ENCODE assay signal across 1 cellular context in genomic region chr13:48334534-48335127, GRCh38.
TF ChIP-seq lines count a peak whose summit lies in the region.

No MANE protein-coding gene starts in this region.

TF ChIP-seq in K562, 482 proteins besides CTCF, POLR2A, EP300 and RAD21 (continued from another document):
- TF ChIP-seq ZNF318 (IDR thresholded peaks at IDR 0.05; ENCODE audit: borderline replicate concordance in 1 of 2, low read depth in 1 of 2): no peak
